19 cellular contexts compared by ENCODE assay signal in genomic region chr19:50654882-50655281, GRCh38. TPM values are rescaled to one million over a fixed set of nuclear protein-coding genes. Genes with fewer than 3 reads are reported as not detected.
DNase-seq lines count a peak whose midpoint lies in the region; ATAC-seq and TF ChIP-seq lines count a peak whose summit lies in the region.
"Had no signal": no experiment of that assay in that cellular context is flagged by ENCODE, and none has a peak within 500 bp of the region (broad histone marks: within the 10 kb centered on the region; RNA-seq: fewer than 3 reads in every experiment).

No MANE protein-coding gene starts in this region.

- POLR2A ChIA-PET in HEK293T (lab: Yijun Ruan, JAX): no interaction called here
- POLR2A ChIA-PET in WTC11 (lab: Charles Lee): no interaction called here

- ATAC-seq in WTC11 (no peak), HG03045 (IDR thresholded peaks at IDR 0.05; ENCODE audit: unreplicated experiment) (no peak)
- ATAC-seq in activated naive CD4-positive, alpha-beta T cell treated with anti-CD3 and anti-CD28 coated beads, Interleukin-2, amount 50 U/mL, for 72 hours: no peak
- ATAC-seq: Right ventricle myocardium inferior had no signal

- no peak overlapping the region for H3K4me3 Mint-ChIP-seq in WTC11
- H3K4me3 Mint-ChIP-seq in nephron: peak overlapping the region; percentile 45 to 60 (median 55)
- H3K4me3 Mint-ChIP-seq: CD4-positive, alpha-beta memory T cell; HFFc6 had no signal

- peaks cover 48% of the 10 kb centered on the region for H3K27me3 Mint-ChIP-seq in WTC11 (ENCODE audit: low read depth)
- peaks cover 26% of the 10 kb centered on the region for H3K27me3 Mint-ChIP-seq in nephron (ENCODE audit: low read depth)

- TF ChIP-seq CTCF in WTC11 (IDR thresholded peaks at IDR 0.05): no peak
- TF ChIP-seq CTCF in nephron (IDR thresholded peaks at IDR 0.05; ENCODE audit: unreplicated experiment in 3 of 3): no peak

- intact Hi-C loops in posterior vena cava (cut with DNase I): loop anchor here in 1 of 2 donors (5.0 kb wide), 1 partner anchor 398 kb away; no protein-coding TSS in a partner anchor

- H3K36me3 Mint-ChIP-seq in WTC11: no peaks in the 10 kb centered on the region
- H3K36me3 Mint-ChIP-seq in nephron (ENCODE audit: low read depth): no peaks in the 10 kb centered on the region
- peaks cover 14 to 35% of the 10 kb centered on the region in 2 donors for H3K36me3 Mint-ChIP-seq in activated naive CD4-positive, alpha-beta T cell treated with anti-CD3 and anti-CD28 coated beads, Interleukin-2, amount 50 U/mL, for 72 hours

- H3K9me3 Mint-ChIP-seq in WTC11 (peaks cover 9% of the 10 kb centered on the region), nephron (no peaks in the 10 kb centered on the region)
- peaks cover 6 to 27% of the 10 kb centered on the region in 2 donors for H3K9me3 Mint-ChIP-seq in activated naive CD4-positive, alpha-beta T cell treated with anti-CD3 and anti-CD28 coated beads, Interleukin-2, amount 50 U/mL, for 72 hours

- H3K4me1 Mint-ChIP-seq in WTC11: peaks cover 23% of the 10 kb centered on the region
- H3K4me1 Mint-ChIP-seq in nephron: peaks cover 5% of the 10 kb centered on the region

- no peak for DNase-seq in HEK293T (ENCODE audit: extremely low spot score)
- no peak for DNase-seq in WTC11 (ENCODE audit: low spot score)
- no peak for DNase-seq in activated naive CD4-positive, alpha-beta T cell treated with anti-CD3 and anti-CD28 coated beads, Interleukin-2, amount 50 U/mL, for 72 hours (ENCODE audit: low spot score in 2 of 2)
- DNase-seq in T-helper 2 cell: no peak
- no peak for DNase-seq in posterior vena cava (ENCODE audit: low spot score)
- DNase-seq: CD4-positive, alpha-beta memory T cell; EL; GF-D8; HFFc6; NCI-H1105 treated with DMSO at 0.1 percent for 48 hours; NCI-H2081 treated with DMSO at 0.1 percent for 48 hours; NCI-H2171 treated with DMSO at 0.1 percent for 48 hours; NCI-H446; NCI-H526 had no signal

- no peak overlapping the region for H3K27ac Mint-ChIP-seq in WTC11
- peak overlapping the region in 2 of 3 experiments; percentile 69 to 85 for H3K27ac Mint-ChIP-seq in nephron
- no peak overlapping the region for H3K27ac Mint-ChIP-seq in activated naive CD4-positive, alpha-beta T cell treated with anti-CD3 and anti-CD28 coated beads, Interleukin-2, amount 50 U/mL, for 72 hours
- H3K27ac Mint-ChIP-seq: HFFc6 had no signal

- CTCF ChIA-PET in HEK293T (lab: Yijun Ruan, JAX) (no interaction called here), WTC11 (lab: Charles Lee) (interaction anchor here (1.1 to 1.5 kb wide), 3 partner anchors 47 to 99 kb away, joined by 3 to 5 read pairs (median 3); no protein-coding TSS in a partner anchor)

TF ChIP-seq in HEK293T, 16 proteins besides CTCF, POLR2A, EP300 and RAD21:
- TF ChIP-seq HDGF (IDR thresholded peaks at IDR 0.05; ENCODE audit: borderline replicate concordance): no peak
- peak; percentile 31; the same call in 1 of the 2 replicates for TF ChIP-seq L3MBTL2 (conservative IDR thresholded peaks at IDR 0.05)

TF ChIP-seq in WTC11, 78 proteins besides CTCF, POLR2A, EP300 and RAD21:
- TF ChIP-seq KAT7 (CRISPR knock-in tag; IDR thresholded peaks at IDR 0.05; ENCODE audit: borderline replicate concordance) (no peak), ZBTB43 (CRISPR knock-in tag; IDR thresholded peaks at IDR 0.05) (no peak), ESRRA (CRISPR knock-in tag; IDR thresholded peaks at IDR 0.05; ENCODE audit: borderline replicate concordance) (no peak), ZNF317 (CRISPR knock-in tag; IDR thresholded peaks at IDR 0.05; ENCODE audit: borderline replicate concordance, low read depth) (no peak), USF2 (CRISPR knock-in tag; IDR thresholded peaks at IDR 0.05) (peak; percentile 55), USF1 (CRISPR knock-in tag; IDR thresholded peaks at IDR 0.05) (0 out of 2 replicates have a peak, but pooled peaks have one; percentile 54), NR1H2 (CRISPR knock-in tag; IDR thresholded peaks at IDR 0.05) (no peak), FOXK1 (CRISPR knock-in tag; IDR thresholded peaks at IDR 0.05) (no peak)

RNA-seq across cellular contexts. Expression of gene C19orf81, which starts 5.6 kb away (rescaled TPM):
- total RNA-seq in WTC11 (2021) (22.4 to 24.5 TPM (median 22.9 TPM) in 3 replicates), posterior vena cava (under 1 TPM in 1 of 2 donors, not detected in 1; 0.57 TPM)
- total RNA-seq in activated naive CD4-positive, alpha-beta T cell treated with anti-CD3 and anti-CD28 coated beads, Interleukin-2, amount 50 U/mL, for 72 hours: 1 to 10 TPM in 1 of 2 donors, not detected in 1; 4.2 TPM
- total RNA-seq: CD4-positive, alpha-beta memory T cell; SJSA1 had no signal

RNA-seq across cellular contexts. Expression of gene SYT3, which starts 15.2 kb away (rescaled TPM):
- total RNA-seq in WTC11 (2021) (14.6 to 21.7 TPM (median 20.1 TPM) in 3 replicates), posterior vena cava (under 1 TPM in 1 of 2 donors, not detected in 1; 0.74 TPM)
- under 1 TPM in 1 of 2 donors, not detected in 1; 0.23 TPM for total RNA-seq in activated naive CD4-positive, alpha-beta T cell treated with anti-CD3 and anti-CD28 coated beads, Interleukin-2, amount 50 U/mL, for 72 hours
- total RNA-seq: CD4-positive, alpha-beta memory T cell; HFFc6; M059J; SJSA1 had no signal

Comparison
In these comparisons a context has a peak if more than half of its experiments do, and no peak if none do; other contexts are left out.
1. H3K27ac Mint-ChIP-seq: peak in nephron (2 of 3); none in WTC11 (single experiment) and activated naive CD4-positive, alpha-beta T cell treated with anti-CD3 and anti-CD28 coated beads, Interleukin-2, amount 50 U/mL, for 72 hours (0 of 2).